In the genomic region with DNA sequence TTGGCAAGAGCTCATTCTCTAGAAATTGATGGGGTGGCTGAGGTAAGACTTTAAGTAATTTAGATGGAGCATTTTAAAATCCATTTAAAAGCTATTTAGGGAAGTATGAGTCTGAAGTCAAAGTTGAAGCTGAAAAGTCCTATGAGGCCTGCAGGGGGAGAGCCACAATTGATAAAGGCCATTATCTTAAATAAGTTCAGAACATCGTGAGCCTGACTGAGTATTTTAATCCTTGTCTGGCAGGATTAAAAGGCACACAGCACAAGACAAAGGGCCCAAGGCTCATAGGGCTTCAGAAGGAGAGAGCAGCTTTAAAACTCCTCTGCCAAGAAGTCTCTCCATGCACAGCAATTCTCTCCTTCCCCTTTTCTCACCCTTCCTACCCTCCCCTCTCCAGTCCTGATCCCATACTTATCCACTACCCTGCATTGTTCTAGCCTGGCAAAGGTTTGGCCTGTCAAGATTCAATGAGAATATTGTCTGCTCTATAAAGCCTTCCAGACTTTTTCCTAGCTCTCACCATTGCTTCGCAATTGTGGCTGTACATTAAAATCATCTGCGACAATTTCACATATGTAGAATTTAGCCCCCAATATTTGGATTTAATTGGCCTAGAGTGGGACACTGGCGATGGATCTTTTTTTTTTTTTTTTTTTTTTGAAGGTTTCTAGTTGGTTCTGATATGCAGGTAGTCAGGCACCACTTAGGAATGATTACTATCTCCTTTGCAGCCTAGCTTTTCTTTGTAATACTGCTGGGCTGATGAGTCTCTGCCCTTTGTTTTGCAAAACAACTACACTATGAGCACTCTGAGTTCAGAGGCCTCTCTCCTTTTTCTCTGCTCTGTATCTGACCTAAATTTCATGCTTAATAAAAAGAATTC, we compare ENCODE assay signal across 18 cellular contexts.
A peak's percentile ranks its signal among the peaks of the same experiment; 100 is the strongest.
DNase-seq lines count a peak whose midpoint lies in the region; ATAC-seq and TF ChIP-seq lines count a peak whose summit lies in the region.
"Had no signal": no experiment of that assay in that cellular context is flagged by ENCODE, and none has a peak within 500 bp of the region (broad histone marks: within the 10 kb centered on the region; RNA-seq: fewer than 3 reads in every experiment).

No MANE protein-coding gene starts in this region.

- no peaks in the 10 kb centered on the region for H3K9me3 ChIP-seq in right cardiac atrium (ENCODE audit: control insufficient read depth, low read length)

- no peak overlapping the region for H3K4me3 Mint-ChIP-seq in brain
- H3K4me3 Mint-ChIP-seq: activated CD4-positive, alpha-beta T cell treated with anti-CD3 and anti-CD28 coated beads for 36 hours; nephron progenitor cell had no signal

- peaks cover 16% of the 10 kb centered on the region for H3K4me1 Mint-ChIP-seq in brain
- H3K4me1 Mint-ChIP-seq: activated CD4-positive, alpha-beta T cell treated with anti-CD3 and anti-CD28 coated beads for 36 hours; nephron progenitor cell had no signal

- no peak overlapping the region for H3K4me3 ChIP-seq in right cardiac atrium (ENCODE audit: low read length)
- H3K4me3 ChIP-seq: SK-N-MC had no signal

- H3K27ac ChIP-seq in right cardiac atrium (ENCODE audit: low read length) = no peak overlapping the region
- H3K27ac ChIP-seq: SK-N-MC had no signal

- ATAC-seq in Right ventricle myocardium superior (ENCODE audit: poor library complexity) = peak; percentile 73
- no peak for ATAC-seq in right cardiac atrium
- no peak for ATAC-seq in HG03095 (IDR thresholded peaks at IDR 0.05; ENCODE audit: unreplicated experiment)
- ATAC-seq in HG03342 (IDR thresholded peaks at IDR 0.05; ENCODE audit: unreplicated experiment) = no peak
- ATAC-seq in GM18519 (IDR thresholded peaks at IDR 0.05; ENCODE audit: low FRiP score, unreplicated experiment) = no peak
- ATAC-seq in HG02798 (IDR thresholded peaks at IDR 0.05; ENCODE audit: poor library complexity, unreplicated experiment) = no peak
- ATAC-seq: activated CD4-positive, alpha-beta T cell treated with anti-CD3 and anti-CD28 coated beads for 36 hours; stimulated activated naive CD8-positive, alpha-beta T cell treated with anti-CD3 and anti-CD28 coated beads, Interleukin-15, Interleukin-2, amounts not matched to agents 100 U/mL and 50 U/mL, for 24 hours had no signal

- H3K27me3 Mint-ChIP-seq in brain = no peaks in the 10 kb centered on the region
- H3K27me3 Mint-ChIP-seq: activated CD4-positive, alpha-beta T cell treated with anti-CD3 and anti-CD28 coated beads for 36 hours had no signal

- H3K4me1 ChIP-seq in right cardiac atrium (ENCODE audit: control insufficient read depth, insufficient read depth, low read length) = peaks cover 2% of the 10 kb centered on the region

- no peaks in the 10 kb centered on the region for H3K9me3 Mint-ChIP-seq in brain
- H3K9me3 Mint-ChIP-seq: nephron progenitor cell had no signal

- TF ChIP-seq CTCF in brain (conservative IDR thresholded peaks at IDR 0.05) = peak; percentile 11 to 13

- no peaks in the 10 kb centered on the region for H3K36me3 Mint-ChIP-seq in brain

- no peaks in the 10 kb centered on the region for H3K27me3 ChIP-seq in right cardiac atrium (ENCODE audit: control insufficient read depth, insufficient read depth)

- no peak for DNase-seq in Right ventricle myocardium superior
- DNase-seq in right cardiac atrium = no peak
- peak; percentile 55 for DNase-seq in islet precursor cell
- DNase-seq: activated CD4-positive, alpha-beta T cell treated with anti-CD3 and anti-CD28 coated beads for 36 hours; activated effector memory CD4-positive, alpha-beta T cell treated with Interleukin-2 at 50 U/mL for 16 hours; amygdala; NCI-H187; NCI-H446; stimulated activated naive CD8-positive, alpha-beta T cell treated with anti-CD3 and anti-CD28 coated beads, Interleukin-15, Interleukin-2, amounts not matched to agents 100 U/mL and 50 U/mL, for 24 hours; T-helper 9 cell; trophoblast cell had no signal

- intact Hi-C loops in Right ventricle myocardium superior (cut with DNase I) (no loop called here), right cardiac atrium (cut with DNase I) (no loop called here)

- H3K27ac Mint-ChIP-seq in brain = peak overlapping the region in 1 of 5 experiments; percentile 18
- H3K27ac Mint-ChIP-seq: activated CD4-positive, alpha-beta T cell treated with anti-CD3 and anti-CD28 coated beads for 36 hours; nephron progenitor cell had no signal

- 67% methylated on average over 4 of the region's 4 CpGs for WGBS in right cardiac atrium
